ENCODE assay signal across 5 cellular contexts in the genomic region with DNA sequence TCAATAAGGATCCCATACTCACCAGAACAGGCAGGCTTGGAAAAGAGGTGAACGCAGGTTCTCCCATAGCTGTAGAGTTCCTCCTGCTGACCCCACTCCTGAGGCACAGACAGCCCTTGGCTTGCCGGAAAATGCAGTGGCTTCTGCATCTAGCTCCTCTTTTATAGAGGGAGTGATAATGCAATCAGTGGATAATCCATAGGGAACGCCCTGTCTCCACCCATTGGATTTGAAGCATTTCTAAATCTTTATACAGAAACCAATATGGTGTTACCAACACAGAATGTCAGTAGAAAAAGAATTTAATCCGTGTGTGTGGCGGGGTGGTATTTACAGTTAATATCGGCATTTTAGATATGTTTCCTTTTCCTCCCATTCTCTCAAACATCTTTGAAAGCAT. TPM values are rescaled to one million over a fixed set of nuclear protein-coding genes. Genes with fewer than 3 reads are reported as not detected.
"Had no signal": no experiment of that assay in that cellular context is flagged by ENCODE, and none has a peak within 500 bp of the region (broad histone marks: within the 10 kb centered on the region; RNA-seq: fewer than 3 reads in every experiment).

A gene (minus strand): TSS at position 101 of the 400 bp plus-strand sequence. CDS start 34 bp downstream, at position 67.

RNA-seq across cellular contexts. Expression of the gene that starts here (rescaled TPM):
- total RNA-seq: HT-29, HT1080, IMR-90, K562 had no signal
- polyA plus RNA-seq: IgD-negative memory B cell, IMR-90, K562 had no signal
